In the genomic region with DNA sequence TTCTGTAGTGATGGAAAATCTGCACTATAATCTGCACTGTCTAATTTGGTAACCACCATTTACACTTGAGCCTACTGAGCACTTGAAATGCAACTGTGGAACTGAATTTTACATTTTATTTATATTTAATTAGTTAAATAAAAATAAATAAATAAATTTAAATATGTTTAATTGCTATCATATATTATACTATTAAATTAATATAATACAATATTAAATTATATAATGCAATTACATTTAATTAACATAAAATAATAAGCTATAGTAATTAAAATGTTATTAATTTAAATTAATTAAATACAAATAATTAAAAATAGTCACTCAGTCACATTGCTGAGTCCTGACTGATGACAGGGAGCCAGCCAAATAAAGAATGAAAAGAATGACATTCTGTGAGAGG, we compare ENCODE assay signal across 35 cellular contexts.
"Had no signal": no experiment of that assay in that cellular context is flagged by ENCODE, and none has a peak within 500 bp of the region (broad histone marks: within the 10 kb centered on the region; RNA-seq: fewer than 3 reads in every experiment).

No MANE protein-coding gene starts in this region.

- FAIRE-seq: endothelial cell of umbilical vein had no signal

- H3K4me3 Mint-ChIP-seq: activated B cell treated with CpG ODN at 0.5 μM for 24 hours; activated CD8-positive, alpha-beta memory T cell treated with anti-CD3 and anti-CD28 coated beads, Interleukin-2, amount 10 ng/mL, durations not matched to agents 7 days and 5 days; activated CD8-positive, alpha-beta T cell treated with anti-CD3 and anti-CD28 coated beads, Interleukin-2, amount 10 ng/mL, durations not matched to agents 7 days and 5 days; activated naive CD4-positive, alpha-beta T cell treated with anti-CD3 and anti-CD28 coated beads, Interleukin-2, amount 10 ng/mL, durations not matched to agents 7 days and 5 days; activated naive CD8-positive, alpha-beta T cell treated with anti-CD3 and anti-CD28 coated beads, Interleukin-2, amount 10 ng/mL, durations not matched to agents 7 days and 5 days; activated T-helper 1 cell treated with anti-CD3 and anti-CD28 coated beads, Interleukin-12 subunit alpha, Interleukin-12 subunit beta, Interleukin-2, Interleukin-4 antibody, amounts not matched to agents 30 ng/mL and 10 ng/mL and 1 ng/mL, durations not matched to agents 14 hours and 24 hours and 36 hours; brain; effector memory CD8-positive, alpha-beta T cell had no signal

- H3K27ac Mint-ChIP-seq: activated B cell treated with CpG ODN at 0.5 μM for 24 hours; activated CD8-positive, alpha-beta memory T cell treated with anti-CD3 and anti-CD28 coated beads, Interleukin-2, amount 10 ng/mL, durations not matched to agents 7 days and 5 days; activated CD8-positive, alpha-beta T cell treated with anti-CD3 and anti-CD28 coated beads, Interleukin-2, amount 10 ng/mL, durations not matched to agents 7 days and 5 days; activated naive CD4-positive, alpha-beta T cell treated with anti-CD3 and anti-CD28 coated beads, Interleukin-2, amount 10 ng/mL, durations not matched to agents 7 days and 5 days; activated naive CD4-positive, alpha-beta T cell treated with anti-CD3 and anti-CD28 coated beads, Interleukin-2, amount 50 U/mL, for 72 hours; activated naive CD8-positive, alpha-beta T cell treated with anti-CD3 and anti-CD28 coated beads, Interleukin-2, amount 10 ng/mL, durations not matched to agents 7 days and 5 days; activated T-helper 1 cell treated with anti-CD3 and anti-CD28 coated beads, Interleukin-12 subunit alpha, Interleukin-12 subunit beta, Interleukin-2, Interleukin-4 antibody, amounts not matched to agents 30 ng/mL and 10 ng/mL and 1 ng/mL, durations not matched to agents 14 hours and 24 hours and 36 hours; activated T-helper 2 cell treated with anti-CD3 and anti-CD28 coated beads, Interferon-gamma antibody, Interleukin-2, Interleukin-4, amounts not matched to agents 10 μg/mL and 5 μg/mL and 100 μg/mL, durations not matched to agents 14 hours and 24 hours and 36 hours; brain; effector memory CD8-positive, alpha-beta T cell had no signal

- H3K27me3 ChIP-seq: ascending aorta, cardiac muscle cell, esophagus squamous epithelium, heart left ventricle had no signal

- ATAC-seq: activated CD4-positive, CD25-positive, alpha-beta regulatory T cell treated with anti-CD3 and anti-CD28 coated beads, Interleukin-2, amount 50 U/mL, for 24 hours; activated CD8-positive, alpha-beta memory T cell treated with anti-CD3 and anti-CD28 coated beads, Interleukin-2, amount 10 ng/mL, durations not matched to agents 7 days and 5 days; activated CD8-positive, alpha-beta T cell treated with anti-CD3 and anti-CD28 coated beads, Interleukin-2, amount 10 ng/mL, durations not matched to agents 7 days and 5 days; activated naive CD4-positive, alpha-beta T cell treated with anti-CD3 and anti-CD28 coated beads, Interleukin-2, amount 50 U/mL, for 72 hours; effector memory CD8-positive, alpha-beta T cell; heart left ventricle had no signal

- H3K9me3 Mint-ChIP-seq: activated naive CD4-positive, alpha-beta T cell treated with anti-CD3 and anti-CD28 coated beads, Interleukin-2, amount 10 ng/mL, durations not matched to agents 7 days and 5 days; activated naive CD8-positive, alpha-beta T cell treated with anti-CD3 and anti-CD28 coated beads, Interleukin-2, amount 10 ng/mL, durations not matched to agents 7 days and 5 days; activated T-helper 1 cell treated with anti-CD3 and anti-CD28 coated beads, Interleukin-12 subunit alpha, Interleukin-12 subunit beta, Interleukin-2, Interleukin-4 antibody, amounts not matched to agents 30 ng/mL and 10 ng/mL and 1 ng/mL, durations not matched to agents 14 hours and 24 hours and 36 hours; activated T-helper 2 cell treated with anti-CD3 and anti-CD28 coated beads, Interferon-gamma antibody, Interleukin-2, Interleukin-4, amounts not matched to agents 10 μg/mL and 5 μg/mL and 100 μg/mL, durations not matched to agents 14 hours and 24 hours and 36 hours; brain had no signal

- H3K4me3 ChIP-seq: ascending aorta, breast epithelium, cardiac muscle cell, esophagus squamous epithelium, heart left ventricle had no signal

- H3K27me3 Mint-ChIP-seq: activated B cell treated with CpG ODN at 0.5 μM for 24 hours; activated CD8-positive, alpha-beta memory T cell treated with anti-CD3 and anti-CD28 coated beads, Interleukin-2, amount 10 ng/mL, durations not matched to agents 7 days and 5 days; activated naive CD4-positive, alpha-beta T cell treated with anti-CD3 and anti-CD28 coated beads, Interleukin-2, amount 10 ng/mL, durations not matched to agents 7 days and 5 days; activated naive CD8-positive, alpha-beta T cell treated with anti-CD3 and anti-CD28 coated beads, Interleukin-2, amount 10 ng/mL, durations not matched to agents 7 days and 5 days; effector memory CD8-positive, alpha-beta T cell had no signal

- H3K27ac ChIP-seq: ascending aorta, breast epithelium, cardiac muscle cell, epithelial cell of prostate, esophagus squamous epithelium, heart left ventricle, VCaP had no signal

- H3K9me3 ChIP-seq: ascending aorta, breast epithelium, esophagus squamous epithelium, heart left ventricle had no signal

- H3K36me3 ChIP-seq: ascending aorta, breast epithelium, cardiac muscle cell, esophagus squamous epithelium, heart left ventricle had no signal

- DNase-seq: activated B cell treated with CpG ODN at 0.5 μM for 24 hours; activated CD4-positive, alpha-beta T cell treated with anti-CD3 and anti-CD28 coated beads for 48 hours; activated CD4-positive, alpha-beta T cell treated with anti-CD3 and anti-CD28 coated beads, Interleukin-2, amount 50 U/mL, for 1 hour; activated CD4-positive, alpha-beta T cell treated with anti-CD3 and anti-CD28 coated beads, Interleukin-2, amount 50 U/mL, for 48 hours; activated CD8-positive, alpha-beta memory T cell treated with anti-CD3 and anti-CD28 coated beads, Interleukin-2, amount 10 ng/mL, durations not matched to agents 7 days and 5 days; activated CD8-positive, alpha-beta memory T cell treated with anti-CD3 and anti-CD28 coated beads, Interleukin-2, amount 50 U/mL, for 4 hours; activated CD8-positive, alpha-beta T cell treated with anti-CD3 and anti-CD28 coated beads, Interleukin-2, amount 10 ng/mL, durations not matched to agents 7 days and 5 days; activated effector memory CD4-positive, alpha-beta T cell treated with anti-CD3 and anti-CD28 coated beads, Interleukin-2, amount 50 U/mL, for 16 hours; activated naive CD4-positive, alpha-beta T cell; activated naive CD4-positive, alpha-beta T cell treated with anti-CD3 and anti-CD28 coated beads, Interleukin-2, amount 10 ng/mL, durations not matched to agents 7 days and 5 days; activated naive CD8-positive, alpha-beta T cell treated with anti-CD3 and anti-CD28 coated beads, Interleukin-2, amount 10 ng/mL, durations not matched to agents 7 days and 5 days; activated T-cell treated with anti-CD3 and anti-CD28 coated beads, Interleukin-2, amount 50 U/mL, for 1 hour; activated T-cell treated with anti-CD3 and anti-CD28 coated beads, Interleukin-2, amount 50 U/mL, for 48 hours; central memory CD4-positive, alpha-beta T cell; cerebellar nuclear complex; cortex of kidney; dermis blood vessel endothelial cell; effector CD4-positive, alpha-beta T cell; effector memory CD8-positive, alpha-beta T cell; esophagus squamous epithelium; foreskin melanocyte; glutamatergic neuron; heart left ventricle; T-helper 2 cell had no signal

- H3K36me3 Mint-ChIP-seq: activated CD8-positive, alpha-beta memory T cell treated with anti-CD3 and anti-CD28 coated beads, Interleukin-2, amount 10 ng/mL, durations not matched to agents 7 days and 5 days; activated naive CD4-positive, alpha-beta T cell treated with anti-CD3 and anti-CD28 coated beads, Interleukin-2, amount 10 ng/mL, durations not matched to agents 7 days and 5 days; activated naive CD4-positive, alpha-beta T cell treated with anti-CD3 and anti-CD28 coated beads, Interleukin-2, amount 50 U/mL, for 72 hours; activated naive CD8-positive, alpha-beta T cell treated with anti-CD3 and anti-CD28 coated beads, Interleukin-2, amount 10 ng/mL, durations not matched to agents 7 days and 5 days; brain had no signal

- H3K4me1 Mint-ChIP-seq: activated B cell treated with CpG ODN at 0.5 μM for 24 hours; activated CD8-positive, alpha-beta memory T cell treated with anti-CD3 and anti-CD28 coated beads, Interleukin-2, amount 10 ng/mL, durations not matched to agents 7 days and 5 days; activated naive CD4-positive, alpha-beta T cell treated with anti-CD3 and anti-CD28 coated beads, Interleukin-2, amount 10 ng/mL, durations not matched to agents 7 days and 5 days; activated naive CD8-positive, alpha-beta T cell treated with anti-CD3 and anti-CD28 coated beads, Interleukin-2, amount 10 ng/mL, durations not matched to agents 7 days and 5 days; brain had no signal

- H3K4me1 ChIP-seq: ascending aorta, breast epithelium, esophagus squamous epithelium, heart left ventricle had no signal
